ENCODE assay signal across 18 cellular contexts in the genomic region with DNA sequence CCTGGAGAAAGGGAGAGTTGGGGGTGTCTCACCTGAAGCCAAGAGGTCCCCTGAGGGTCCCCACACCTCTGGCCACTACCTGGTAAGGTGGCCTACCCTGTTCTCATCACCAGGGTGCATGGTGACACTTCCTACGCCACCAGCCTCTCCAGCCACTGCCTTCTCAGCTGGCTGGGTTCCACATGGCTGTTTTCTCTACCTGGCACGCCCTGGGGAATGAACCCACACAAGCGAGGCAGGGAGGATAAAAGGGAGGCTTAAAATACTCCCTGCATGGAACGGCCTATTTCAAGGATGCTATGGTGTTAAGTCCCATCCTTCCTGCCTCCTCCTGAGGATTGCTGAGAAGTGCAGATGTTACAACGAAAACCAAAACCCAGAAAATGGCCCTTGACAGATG.
"Had no signal": no experiment of that assay in that cellular context is flagged by ENCODE, and none has a peak within 500 bp of the region (broad histone marks: within the 10 kb centered on the region; RNA-seq: fewer than 3 reads in every experiment).

No MANE protein-coding gene starts in this region.

- ATAC-seq: effector memory CD8-positive, alpha-beta T cell; psoas muscle; stimulated activated memory B cell treated with anti-CD40 and anti-IgM and Interleukin-4, amounts not matched to agents 10 μg/mL and 1 μg/mL and 100 μg/mL, for 72 hours had no signal

- H3K4me1 Mint-ChIP-seq: nephron progenitor cell had no signal

- H3K27ac Mint-ChIP-seq: stimulated activated memory B cell treated with anti-CD40 and anti-IgM and Interleukin-4, amounts not matched to agents 10 μg/mL and 1 μg/mL and 100 μg/mL, for 72 hours; stimulated activated naive CD8-positive, alpha-beta T cell treated with anti-CD3 and anti-CD28 coated beads, Interleukin-15, Interleukin-2, amounts not matched to agents 100 ng/mL and 50 ng/mL, for 24 hours had no signal

- H3K4me3 ChIP-seq: esophagus muscularis mucosa, hepatocyte, psoas muscle, right lobe of liver, testis, tibial nerve, upper lobe of right lung had no signal

- H3K9me3 Mint-ChIP-seq: effector memory CD8-positive, alpha-beta T cell; naive B cell; stimulated activated memory B cell treated with anti-CD40 and anti-IgM and Interleukin-4, amounts not matched to agents 10 μg/mL and 1 μg/mL and 100 μg/mL, for 72 hours; stimulated activated naive CD8-positive, alpha-beta T cell treated with anti-CD3 and anti-CD28 coated beads, Interleukin-15, Interleukin-2, amounts not matched to agents 100 ng/mL and 50 ng/mL, for 24 hours had no signal

- H3K4me3 Mint-ChIP-seq: effector memory CD8-positive, alpha-beta T cell; naive B cell; nephron progenitor cell; stimulated activated memory B cell treated with anti-CD40 and anti-IgM and Interleukin-4, amounts not matched to agents 10 μg/mL and 1 μg/mL and 100 μg/mL, for 72 hours; stimulated activated naive CD8-positive, alpha-beta T cell treated with anti-CD3 and anti-CD28 coated beads, Interleukin-15, Interleukin-2, amounts not matched to agents 100 ng/mL and 50 ng/mL, for 24 hours had no signal

- H3K27ac ChIP-seq: epithelial cell of prostate, esophagus muscularis mucosa, hepatocyte, psoas muscle, right lobe of liver, testis, tibial nerve, upper lobe of right lung had no signal

- H3K27me3 ChIP-seq: esophagus muscularis mucosa, hepatocyte, right lobe of liver, testis, tibial nerve, upper lobe of right lung had no signal

- DNase-seq: effector memory CD8-positive, alpha-beta T cell; kidney glomerular epithelial cell; mesendoderm; naive B cell; nephron progenitor cell; retina; right lobe of liver; stimulated activated CD4-positive, alpha-beta T cell treated with anti-CD3 and anti-CD28 coated beads, Interleukin-4, amount 100 ng/mL, for 1 hour; stimulated activated CD8-positive, alpha-beta memory T cell treated with anti-CD3 and anti-CD28 coated beads, Interleukin-4, amount 100 ng/mL, for 48 hours; testis; upper lobe of right lung had no signal

- H3K27me3 Mint-ChIP-seq: effector memory CD8-positive, alpha-beta T cell; naive B cell; stimulated activated memory B cell treated with anti-CD40 and anti-IgM and Interleukin-4, amounts not matched to agents 10 μg/mL and 1 μg/mL and 100 μg/mL, for 72 hours; stimulated activated naive CD8-positive, alpha-beta T cell treated with anti-CD3 and anti-CD28 coated beads, Interleukin-15, Interleukin-2, amounts not matched to agents 100 ng/mL and 50 ng/mL, for 24 hours had no signal
